8 cellular contexts compared by ENCODE assay signal in genomic region chr6:85450578-85450884, GRCh38. TPM values are rescaled to one million over a fixed set of nuclear protein-coding genes. Genes with fewer than 3 reads are reported as not detected.
DNase-seq lines count a peak whose midpoint lies in the region; ATAC-seq, FAIRE-seq and TF ChIP-seq lines count a peak whose summit lies in the region.

No MANE protein-coding gene starts in this region.

- H3K4me3 Mint-ChIP-seq in activated naive CD8-positive, alpha-beta T cell treated with anti-CD3 and anti-CD28 coated beads, Interleukin-2, amount 10 ng/mL, durations not matched to agents 7 days and 5 days: peak overlapping the region; percentile 96

- POLR2A ChIA-PET in activated naive CD8-positive, alpha-beta T cell treated with anti-CD3 and anti-CD28 coated beads, Interleukin-2, amount 10 ng/mL, durations not matched to agents 7 days and 5 days (lab: Charles Lee): interaction anchor here (0.9 to 5.0 kb wide), 7 partner anchors 11 to 228 kb away, joined by 3 to 90 read pairs (median 10); no protein-coding TSS in a partner anchor

- H3K27ac Mint-ChIP-seq in activated naive CD8-positive, alpha-beta T cell treated with anti-CD3 and anti-CD28 coated beads, Interleukin-2, amount 10 ng/mL, durations not matched to agents 7 days and 5 days: peak overlapping the region; percentile 88

- no peaks in the 10 kb centered on the region for H3K27me3 Mint-ChIP-seq in activated naive CD8-positive, alpha-beta T cell treated with anti-CD3 and anti-CD28 coated beads, Interleukin-2, amount 10 ng/mL, durations not matched to agents 7 days and 5 days

- no peaks in the 10 kb centered on the region for H3K36me3 Mint-ChIP-seq in activated naive CD8-positive, alpha-beta T cell treated with anti-CD3 and anti-CD28 coated beads, Interleukin-2, amount 10 ng/mL, durations not matched to agents 7 days and 5 days

- H3K9me3 ChIP-seq in left lung (no peaks in the 10 kb centered on the region), tibial nerve (no peaks in the 10 kb centered on the region)

- H3K4me1 ChIP-seq in left lung: peaks cover 12 to 28% of the 10 kb centered on the region in 2 donors
- peaks cover 0 to 45% (median 11%) of the 10 kb centered on the region in 4 donors for H3K4me1 ChIP-seq in tibial nerve

- ATAC-seq in HG02759 (IDR thresholded peaks at IDR 0.05; ENCODE audit: unreplicated experiment) (peak; percentile 16), left lung (no peak), GM19467 (IDR thresholded peaks at IDR 0.05; ENCODE audit: unreplicated experiment) (no peak)
- ATAC-seq in activated naive CD8-positive, alpha-beta T cell treated with anti-CD3 and anti-CD28 coated beads, Interleukin-2, amount 10 ng/mL, durations not matched to agents 7 days and 5 days (ENCODE audit: low read depth): peak; percentile 3

- no peak for TF ChIP-seq EP300 in tibial nerve (IDR thresholded peaks at IDR 0.05)

- DNase-seq in GM12891 (ENCODE audit: insufficient read length, low spot score) (no peak), left lung (no peak), tibial nerve (ENCODE audit: low spot score in 2 of 2) (peak in 1 of 2 donors; percentile 33), T-helper 9 cell (no peak), GF-D8 (lab: John Stamatoyannopoulos, UW) (no peak)
- no peak for DNase-seq in activated naive CD8-positive, alpha-beta T cell treated with anti-CD3 and anti-CD28 coated beads, Interleukin-2, amount 10 ng/mL, durations not matched to agents 7 days and 5 days

- peaks cover 52% of the 10 kb centered on the region for H3K4me1 Mint-ChIP-seq in activated naive CD8-positive, alpha-beta T cell treated with anti-CD3 and anti-CD28 coated beads, Interleukin-2, amount 10 ng/mL, durations not matched to agents 7 days and 5 days

- FAIRE-seq in GM12891 (lab: Jason Lieb, UNC): peak; percentile 66

- intact Hi-C loops in left lung (cut with DNase I): no loop called here

- H3K9me3 Mint-ChIP-seq in activated naive CD8-positive, alpha-beta T cell treated with anti-CD3 and anti-CD28 coated beads, Interleukin-2, amount 10 ng/mL, durations not matched to agents 7 days and 5 days: no peaks in the 10 kb centered on the region

- H3K36me3 ChIP-seq in left lung: no peaks in the 10 kb centered on the region
- H3K36me3 ChIP-seq in tibial nerve: no peaks in the 10 kb centered on the region

- H3K4me3 ChIP-seq in left lung (peak overlapping the region; percentile 36 to 51), tibial nerve (peak overlapping the region; percentile 64 to 81 (median 77))

- TF ChIP-seq CTCF in left lung (IDR thresholded peaks at IDR 0.05) (no peak), tibial nerve (IDR thresholded peaks at IDR 0.05) (no peak)

- TF ChIP-seq POLR2A in GM12891 (IDR thresholded peaks at IDR 0.05; ENCODE audit: low read depth, low read length) (no peak), tibial nerve (IDR thresholded peaks at IDR 0.05) (no peak)

- H3K27ac ChIP-seq in left lung (peak overlapping the region; percentile 62 to 73), tibial nerve (peak overlapping the region; percentile 59 to 95 (median 89))

- peaks cover 31 to 86% of the 10 kb centered on the region in 2 donors for H3K27me3 ChIP-seq in left lung
- peaks cover 0 to 8% of the 10 kb centered on the region in 2 donors for H3K27me3 ChIP-seq in tibial nerve

- WGBS in tibial nerve, 2 donors: 3% methylated on average over 13 of the region's 13 CpGs

TF ChIP-seq in GM12891, 5 proteins besides CTCF, POLR2A, EP300 and RAD21:
- TF ChIP-seq SPI1 (IDR thresholded peaks at IDR 0.05; ENCODE audit: low read depth, low read length): no peak
- TF ChIP-seq POLR2AphosphoS5 (IDR thresholded peaks at IDR 0.05; ENCODE audit: low read depth, low read length): no peak
- TF ChIP-seq PAX5 (IDR thresholded peaks at IDR 0.05; ENCODE audit: insufficient read depth, low read length, severe bottlenecking): no peak
- no peak for TF ChIP-seq POU2F2 (IDR thresholded peaks at IDR 0.05; ENCODE audit: low read depth, low read length)
- no peak for TF ChIP-seq TAF1 (IDR thresholded peaks at IDR 0.05; ENCODE audit: low read depth, low read length)

RNA-seq across cellular contexts. Expression of gene NT5E, which starts 0.6 kb away (rescaled TPM):
- polyA plus RNA-seq in GM12891 (2012; ENCODE audit: low read depth, missing spikeins): 3.2 TPM
- total RNA-seq in activated naive CD8-positive, alpha-beta T cell treated with anti-CD3 and anti-CD28 coated beads, Interleukin-2, amount 10 ng/mL, durations not matched to agents 7 days and 5 days: 10 to 100 TPM; 26.8 to 30.7 TPM
- total RNA-seq in left lung (1 to 10 TPM; 9.1 to 10.0 TPM), tibial nerve (10 to 100 TPM; 23.1 to 32.2 (median 28.6) TPM)

Comparison
In these comparisons a context has a peak if more than half of its experiments do, and no peak if none do; other contexts are left out.
1. ATAC-seq: peak in HG02759 (single experiment) and activated naive CD8-positive, alpha-beta T cell treated with anti-CD3 and anti-CD28 coated beads, Interleukin-2, amount 10 ng/mL, durations not matched to agents 7 days and 5 days (single experiment); none in left lung (single experiment) and GM19467 (single experiment).